1 cellular context compared by ENCODE assay signal in genomic region chr16:31243734-31244670, GRCh38.
TF ChIP-seq lines count a peak whose summit lies in the region.

No MANE protein-coding gene starts in this region.

TF ChIP-seq in WTC11, 78 proteins besides CTCF, POLR2A, EP300 and RAD21 (continued from another document):
- TF ChIP-seq E2F5 (CRISPR knock-in tag; IDR thresholded peaks at IDR 0.05): no peak
- TF ChIP-seq USF2 (CRISPR knock-in tag; IDR thresholded peaks at IDR 0.05): peak; percentile 50
TF ChIP-seq in WTC11: peak in this region for 2.
